In genomic region chr20:41613321-41613720, GRCh38 we compare ENCODE assay signal across 26 cellular contexts.
"Had no signal": no experiment of that assay in that cellular context is flagged by ENCODE, and none has a peak within 500 bp of the region (broad histone marks: within the 10 kb centered on the region; RNA-seq: fewer than 3 reads in every experiment).

No MANE protein-coding gene starts in this region.

- DNase-seq: activated CD4-positive, alpha-beta memory T cell treated with anti-CD3 and anti-CD28 coated beads, Interleukin-2, amount 10 ng/mL, durations not matched to agents 7 days and 5 days; activated CD4-positive, alpha-beta T cell treated with anti-CD3 and anti-CD28 coated beads for 36 hours; activated CD4-positive, alpha-beta T cell treated with anti-CD3 and anti-CD28 coated beads, Interleukin-2, amount 50 U/mL, for 1 hour; activated gamma-delta T cell treated with Interleukin-2 at 50 U/mL for 16 hours; activated naive CD4-positive, alpha-beta T cell treated with anti-CD3 and anti-CD28 coated beads, Interleukin-2, amount 10 ng/mL, durations not matched to agents 7 days and 5 days; activated naive CD8-positive, alpha-beta T cell treated with anti-CD3 and anti-CD28 coated beads for 36 hours; activated T-cell treated with anti-CD3 and anti-CD28 coated beads for 4 hours; activated T-cell treated with anti-CD3 and anti-CD28 coated beads, Interleukin-2, amount 50 U/mL, for 72 hours; cerebellar nuclear complex; MM.1S; NCI-H1105; NCI-H1436; NCI-H1694 treated with DMSO at 0.1 percent for 48 hours; NCI-H2029 treated with DMSO at 0.1 percent for 48 hours; NCI-H345; NCI-H510A; NK-92 treated with Interleukin-12 subunit alpha and Interleukin-12 subunit beta, amount 100 ng/mL, for 24 hours; OCI-M1; RPMI8226; T-cell; T-helper 2 cell; T1000 had no signal

- H3K27me3 Mint-ChIP-seq: activated CD4-positive, alpha-beta memory T cell treated with anti-CD3 and anti-CD28 coated beads, Interleukin-2, amount 10 ng/mL, durations not matched to agents 7 days and 5 days; activated CD4-positive, alpha-beta T cell treated with anti-CD3 and anti-CD28 coated beads for 36 hours; activated naive CD4-positive, alpha-beta T cell treated with anti-CD3 and anti-CD28 coated beads, Interleukin-2, amount 10 ng/mL, durations not matched to agents 7 days and 5 days; activated naive CD8-positive, alpha-beta T cell treated with anti-CD3 and anti-CD28 coated beads for 36 hours; T-cell had no signal

- H3K27ac ChIP-seq: SK-N-MC had no signal

- H3K4me3 Mint-ChIP-seq: activated CD4-positive, alpha-beta memory T cell treated with anti-CD3 and anti-CD28 coated beads, Interleukin-2, amount 10 ng/mL, durations not matched to agents 7 days and 5 days; activated CD4-positive, alpha-beta T cell treated with anti-CD3 and anti-CD28 coated beads for 36 hours; activated naive CD4-positive, alpha-beta T cell treated with anti-CD3 and anti-CD28 coated beads, Interleukin-2, amount 10 ng/mL, durations not matched to agents 7 days and 5 days; activated naive CD8-positive, alpha-beta T cell treated with anti-CD3 and anti-CD28 coated beads for 36 hours; activated T-cell treated with anti-CD3 and anti-CD28 coated beads, Interleukin-2, amount 50 U/mL, for 72 hours; T-cell had no signal

- ATAC-seq: activated CD4-positive, alpha-beta T cell treated with anti-CD3 and anti-CD28 coated beads for 36 hours; activated T-cell treated with anti-CD3 and anti-CD28 coated beads, Interleukin-2, amount 50 U/mL, for 72 hours; Panc1; Right ventricle myocardium inferior; T-cell had no signal

- H3K4me3 ChIP-seq: SK-N-MC had no signal

- H3K9me3 Mint-ChIP-seq: activated CD4-positive, alpha-beta memory T cell treated with anti-CD3 and anti-CD28 coated beads, Interleukin-2, amount 10 ng/mL, durations not matched to agents 7 days and 5 days; activated naive CD4-positive, alpha-beta T cell treated with anti-CD3 and anti-CD28 coated beads, Interleukin-2, amount 10 ng/mL, durations not matched to agents 7 days and 5 days; activated naive CD8-positive, alpha-beta T cell treated with anti-CD3 and anti-CD28 coated beads for 36 hours; activated T-cell treated with anti-CD3 and anti-CD28 coated beads, Interleukin-2, amount 50 U/mL, for 72 hours; activated T-helper 2 cell treated with anti-CD3 and anti-CD28 coated beads, Interferon-gamma antibody, Interleukin-2, Interleukin-4, amounts not matched to agents 10 μg/mL and 5 μg/mL and 100 μg/mL, durations not matched to agents 14 hours and 24 hours and 36 hours; T-cell had no signal

- H3K36me3 Mint-ChIP-seq: T-cell had no signal

- H3K27ac Mint-ChIP-seq: activated CD4-positive, alpha-beta memory T cell treated with anti-CD3 and anti-CD28 coated beads, Interleukin-2, amount 10 ng/mL, durations not matched to agents 7 days and 5 days; activated CD4-positive, alpha-beta T cell treated with anti-CD3 and anti-CD28 coated beads for 36 hours; activated naive CD4-positive, alpha-beta T cell treated with anti-CD3 and anti-CD28 coated beads, Interleukin-2, amount 10 ng/mL, durations not matched to agents 7 days and 5 days; activated naive CD8-positive, alpha-beta T cell treated with anti-CD3 and anti-CD28 coated beads for 36 hours; activated T-cell treated with anti-CD3 and anti-CD28 coated beads, Interleukin-2, amount 50 U/mL, for 72 hours; activated T-helper 2 cell treated with anti-CD3 and anti-CD28 coated beads, Interferon-gamma antibody, Interleukin-2, Interleukin-4, amounts not matched to agents 10 μg/mL and 5 μg/mL and 100 μg/mL, durations not matched to agents 14 hours and 24 hours and 36 hours; T-cell had no signal
